8 cellular contexts compared by ENCODE assay signal in the genomic region with DNA sequence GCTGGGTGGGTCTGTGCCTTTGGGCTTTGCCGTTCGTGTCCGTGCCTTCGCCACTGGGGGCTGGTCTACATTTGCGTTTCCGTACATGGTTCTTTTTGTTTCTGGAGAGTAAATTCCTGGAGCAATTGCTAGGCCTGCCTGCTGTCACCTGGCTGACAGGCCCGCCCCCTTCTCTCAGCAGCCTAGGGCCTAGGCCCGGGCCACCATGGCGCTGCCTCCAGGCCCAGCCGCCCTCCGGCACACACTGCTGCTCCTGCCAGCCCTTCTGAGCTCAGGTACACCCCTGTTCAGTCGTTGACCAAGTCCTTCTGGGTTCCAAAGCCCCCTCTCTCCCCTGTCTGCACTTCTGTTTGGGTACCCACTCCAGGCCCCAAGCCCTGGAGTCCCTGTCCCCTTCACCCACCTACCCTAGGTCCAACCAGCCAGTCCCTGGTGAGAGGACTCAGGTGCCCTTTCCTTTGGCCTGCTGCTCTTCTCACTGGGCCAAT. TPM values are rescaled to one million over a fixed set of nuclear protein-coding genes. Genes with fewer than 3 reads are reported as not detected.
A peak's percentile ranks its signal among the peaks of the same experiment; 100 is the strongest.
DNase-seq lines count a peak whose midpoint lies in the region; ATAC-seq and TF ChIP-seq lines count a peak whose summit lies in the region.

No MANE protein-coding gene starts in this region.

- no peaks in the 10 kb centered on the region for H3K27me3 Mint-ChIP-seq in natural killer cell (ENCODE audit: low read depth in 2 of 2)

- H3K9me3 Mint-ChIP-seq in natural killer cell = no peaks in the 10 kb centered on the region

- H3K4me1 ChIP-seq in effector memory CD4-positive, alpha-beta T cell (ENCODE audit: control insufficient read depth, insufficient read depth, low read length, poor library complexity, severe bottlenecking) = peaks cover 14% of the 10 kb centered on the region

- H3K4me3 ChIP-seq in AG10803 (ENCODE audit: low read length) = peak overlapping the region; percentile 64
- peak overlapping the region; percentile 71 for H3K4me3 ChIP-seq in Jurkat, Clone E6-1 (ENCODE audit: low read length)
- peak overlapping the region; percentile 92 for H3K4me3 ChIP-seq in effector memory CD4-positive, alpha-beta T cell (ENCODE audit: insufficient read depth, low read depth, low read length, poor library complexity, severe bottlenecking)

- peak overlapping the region in 1 of 2 donors; percentile 76 for H3K27ac Mint-ChIP-seq in natural killer cell

- peaks cover 32 to 33% of the 10 kb centered on the region in 2 donors for H3K4me1 Mint-ChIP-seq in natural killer cell

- DNase-seq in AG10803 (ENCODE audit: low read depth) (no peak), natural killer cell (no peak), NCI-H446 (lab: John Stamatoyannopoulos, UW) (no peak), Kasumi-1 (lab: John Stamatoyannopoulos, UW) (no peak), mucosa of gallbladder (ENCODE audit: low spot score) (no peak), NCI-H1092 (lab: John Stamatoyannopoulos, UW) (no peak)
- DNase-seq in Jurkat, Clone E6-1 (ENCODE audit: low read depth, low spot score) = no peak
- DNase-seq in effector memory CD4-positive, alpha-beta T cell = no peak

- no peaks in the 10 kb centered on the region for H3K36me3 Mint-ChIP-seq in natural killer cell

- no peak for ATAC-seq in natural killer cell

- peak overlapping the region; percentile 90 for H3K4me3 Mint-ChIP-seq in natural killer cell

- H3K36me3 ChIP-seq in effector memory CD4-positive, alpha-beta T cell (ENCODE audit: control insufficient read depth, insufficient read depth, low read length) = peaks cover 9% of the 10 kb centered on the region

- no peaks in the 10 kb centered on the region for H3K9me3 ChIP-seq in effector memory CD4-positive, alpha-beta T cell (ENCODE audit: control insufficient read depth, low read length)

- intact Hi-C loops in natural killer cell (cut with micrococcal nuclease) = loop anchor here (2.0 kb wide), 1 partner anchor 35 kb away; no protein-coding TSS in a partner anchor

- no peaks in the 10 kb centered on the region for H3K27me3 ChIP-seq in effector memory CD4-positive, alpha-beta T cell (replicated peaks; ENCODE audit: control insufficient read depth, insufficient read depth, low read length, poor library complexity, severe bottlenecking)

- peak overlapping the region; percentile 48 for H3K27ac ChIP-seq in effector memory CD4-positive, alpha-beta T cell (ENCODE audit: insufficient read depth, low read length, poor library complexity, severe bottlenecking)

- TF ChIP-seq CTCF in AG10803 (conservative IDR thresholded peaks at IDR 0.05; ENCODE audit: low read length) = no peak
- TF ChIP-seq CTCF in natural killer cell (IDR thresholded peaks at IDR 0.05) = no peak

RNA-seq across cellular contexts. Expression of gene TMEM25, which starts 0.6 kb away (rescaled TPM):
- polyA plus RNA-seq in Jurkat, Clone E6-1 (2012; ENCODE audit: insufficient read depth, insufficient read length) = 11.4 TPM
- total RNA-seq in natural killer cell = 10 to 100 TPM in 1 of 3 donors, 1 to 10 TPM in 2; 4.1 to 11.0 (median 9.3) TPM
- 41.5 TPM for total RNA-seq in mucosa of gallbladder

RNA-seq across cellular contexts. Expression of gene TTC36, which starts 4.4 kb away (rescaled TPM):
- 1.2 TPM for polyA plus RNA-seq in Jurkat, Clone E6-1 (2012; ENCODE audit: insufficient read depth, insufficient read length)
- total RNA-seq in natural killer cell (under 1 TPM in 1 of 3 donors, not detected in 2; 0.43 TPM), mucosa of gallbladder (1.2 TPM)

RNA-seq across cellular contexts. Expression of gene IFT46, which starts 34.1 kb away (rescaled TPM):
- polyA plus RNA-seq in Jurkat, Clone E6-1 (2012; ENCODE audit: insufficient read depth, insufficient read length) = 15.1 TPM
- total RNA-seq in natural killer cell (1 to 10 TPM; 7.2 to 9.8 (median 8.1) TPM), mucosa of gallbladder (20.4 TPM)

RNA-seq across cellular contexts. Expression of gene ARCN1, which starts 40.6 kb away (rescaled TPM):
- polyA plus RNA-seq in Jurkat, Clone E6-1 (2012; ENCODE audit: insufficient read depth, insufficient read length) = 114 TPM
- total RNA-seq in natural killer cell (10 to 100 TPM; 72.9 to 88.6 (median 88.4) TPM), mucosa of gallbladder (134 TPM)
